ENCODE assay signal across 8 cellular contexts in genomic region chr14:49972199-49972671, GRCh38.
DNase-seq lines count a peak whose midpoint lies in the region; ATAC-seq, FAIRE-seq and TF ChIP-seq lines count a peak whose summit lies in the region.

No MANE protein-coding gene starts in this region.

- no peaks in the 10 kb centered on the region for H3K36me3 ChIP-seq in OCI-LY3 (replicated peaks; ENCODE audit: low read depth, low read length)
- H3K36me3 ChIP-seq in endodermal cell (ENCODE audit: control insufficient read depth, insufficient read depth, low read length): no peaks in the 10 kb centered on the region
- no peaks in the 10 kb centered on the region for H3K36me3 ChIP-seq in pancreas

- no peaks in the 10 kb centered on the region for H3K79me2 ChIP-seq in OCI-LY3 (ENCODE audit: low read length)

- FAIRE-seq in GM18507 (lab: Jason Lieb, UNC) (peak; percentile 46), pancreas (lab: Jason Lieb, UNC) (no peak), GM12891 (lab: Jason Lieb, UNC) (no peak)

- H3K27ac ChIP-seq in 22Rv1 (peak overlapping the region; percentile 70), OCI-LY3 (ENCODE audit: low read length) (peak overlapping the region; percentile 98), endodermal cell (ENCODE audit: low read depth, low read length) (no peak overlapping the region), pancreas (peak overlapping the region; percentile 20 to 82 (median 51))

- no peaks in the 10 kb centered on the region for H3K27me3 Mint-ChIP-seq in endodermal cell (ENCODE audit: insufficient read depth)

- H3K9me3 ChIP-seq in OCI-LY3 (ENCODE audit: insufficient read depth, low read length): no peaks in the 10 kb centered on the region; the same call in 1 of the 2 replicates
- no peaks in the 10 kb centered on the region for H3K9me3 ChIP-seq in endodermal cell (ENCODE audit: control insufficient read depth, low read length)
- no peaks in the 10 kb centered on the region for H3K9me3 ChIP-seq in pancreas

- no peak for DNase-seq in GM18507 (ENCODE audit: extremely low spot score, insufficient read length, low read depth)
- DNase-seq in endodermal cell: no peak
- peak in 3 of 6 donors; percentile 33 to 54 (median 47) for DNase-seq in pancreas
- no peak for DNase-seq in GM12891 (ENCODE audit: insufficient read length, low spot score)
- DNase-seq in omental fat pad (ENCODE audit: low spot score): no peak

- no peak for TF ChIP-seq POLR2A in GM12891 (IDR thresholded peaks at IDR 0.05; ENCODE audit: low read depth, low read length)

- 76 to 82% methylated on average over 4 to 5 of the region's 5 CpGs for WGBS in endodermal cell (ENCODE audit: insufficient coverage in 1 of 2, insufficient read length in 1 of 2), 2 experiments
- WGBS in pancreas, 2 donors: 8 to 9% methylated on average over 5 of the region's 5 CpGs

- H3K9me3 Mint-ChIP-seq in endodermal cell: no peaks in the 10 kb centered on the region

- no peak overlapping the region for H3K27ac Mint-ChIP-seq in endodermal cell

- H2AFZ ChIP-seq in OCI-LY3 (ENCODE audit: low read depth, low read length): peak overlapping the region; percentile 66

- ATAC-seq in pancreas: peak; percentile 44 to 70 (median 60)
- ATAC-seq in GM18517 (IDR thresholded peaks at IDR 0.05; ENCODE audit: unreplicated experiment): no peak
- ATAC-seq in omental fat pad (ENCODE audit: low FRiP score): no peak

- intact Hi-C loops in pancreas (cut with DNase I): no loop called here

- H3K27me3 ChIP-seq in OCI-LY3 (ENCODE audit: low read depth, low read length) (no peaks in the 10 kb centered on the region), endodermal cell (ENCODE audit: control insufficient read depth, insufficient read depth, low read length, poor library complexity, severe bottlenecking) (no peaks in the 10 kb centered on the region), pancreas (no peaks in the 10 kb centered on the region)

- peaks cover 12% of the 10 kb centered on the region for H3K4me1 Mint-ChIP-seq in endodermal cell

- H3K9ac ChIP-seq in OCI-LY3 (ENCODE audit: low read length): peak overlapping the region; percentile 83
- no peak overlapping the region for H3K9ac ChIP-seq in endodermal cell (ENCODE audit: extremely low read depth, low read length, poor library complexity, severe bottlenecking)

- no peaks in the 10 kb centered on the region for H3K36me3 Mint-ChIP-seq in endodermal cell (ENCODE audit: low read depth)

- H3K4me1 ChIP-seq in OCI-LY3 (ENCODE audit: low read length) (peaks cover 56% of the 10 kb centered on the region), endodermal cell (ENCODE audit: control insufficient read depth, insufficient read depth, low read length) (no peaks in the 10 kb centered on the region), pancreas (peaks cover 19 to 49% (median 33%) of the 10 kb centered on the region in 3 donors)

- no peak overlapping the region for H3K4me3 Mint-ChIP-seq in endodermal cell

- H3K4me2 ChIP-seq in OCI-LY3 (ENCODE audit: low read length): peak overlapping the region; percentile 84

- TF ChIP-seq CTCF in 22Rv1 (IDR thresholded peaks at IDR 0.05): no peak
- TF ChIP-seq CTCF in OCI-LY3 (IDR thresholded peaks at IDR 0.05; ENCODE audit: low read depth, low read length): no peak
- peak; percentile 26 for TF ChIP-seq CTCF in endodermal cell (conservative IDR thresholded peaks at IDR 0.05)
- no peak for TF ChIP-seq CTCF in pancreas (IDR thresholded peaks at IDR 0.05)
- TF ChIP-seq CTCF in omental fat pad (IDR thresholded peaks at IDR 0.05): no peak

- H3K4me3 ChIP-seq in OCI-LY3 (ENCODE audit: low read length) (peak overlapping the region; percentile 60), endodermal cell (ENCODE audit: low read length) (no peak overlapping the region), pancreas (peak overlapping the region in 1 of 4 donors; percentile 12)

- no peaks in the 10 kb centered on the region for H4K20me1 ChIP-seq in OCI-LY3 (ENCODE audit: insufficient read depth, low read length)

TF ChIP-seq in GM12891, 5 proteins besides CTCF, POLR2A, EP300 and RAD21:
- TF ChIP-seq TAF1 (IDR thresholded peaks at IDR 0.05; ENCODE audit: low read depth, low read length) (no peak), PAX5 (IDR thresholded peaks at IDR 0.05; ENCODE audit: insufficient read depth, low read length, severe bottlenecking) (no peak)
TF ChIP-seq in GM12891: peak in this region for 0.

Comparison
In these comparisons a context has a peak if more than half of its experiments do, and no peak if none do; other contexts are left out.
1. ATAC-seq: peak in pancreas (4 of 4); none in GM18517 (single experiment) and omental fat pad (single experiment).